In the genomic region with DNA sequence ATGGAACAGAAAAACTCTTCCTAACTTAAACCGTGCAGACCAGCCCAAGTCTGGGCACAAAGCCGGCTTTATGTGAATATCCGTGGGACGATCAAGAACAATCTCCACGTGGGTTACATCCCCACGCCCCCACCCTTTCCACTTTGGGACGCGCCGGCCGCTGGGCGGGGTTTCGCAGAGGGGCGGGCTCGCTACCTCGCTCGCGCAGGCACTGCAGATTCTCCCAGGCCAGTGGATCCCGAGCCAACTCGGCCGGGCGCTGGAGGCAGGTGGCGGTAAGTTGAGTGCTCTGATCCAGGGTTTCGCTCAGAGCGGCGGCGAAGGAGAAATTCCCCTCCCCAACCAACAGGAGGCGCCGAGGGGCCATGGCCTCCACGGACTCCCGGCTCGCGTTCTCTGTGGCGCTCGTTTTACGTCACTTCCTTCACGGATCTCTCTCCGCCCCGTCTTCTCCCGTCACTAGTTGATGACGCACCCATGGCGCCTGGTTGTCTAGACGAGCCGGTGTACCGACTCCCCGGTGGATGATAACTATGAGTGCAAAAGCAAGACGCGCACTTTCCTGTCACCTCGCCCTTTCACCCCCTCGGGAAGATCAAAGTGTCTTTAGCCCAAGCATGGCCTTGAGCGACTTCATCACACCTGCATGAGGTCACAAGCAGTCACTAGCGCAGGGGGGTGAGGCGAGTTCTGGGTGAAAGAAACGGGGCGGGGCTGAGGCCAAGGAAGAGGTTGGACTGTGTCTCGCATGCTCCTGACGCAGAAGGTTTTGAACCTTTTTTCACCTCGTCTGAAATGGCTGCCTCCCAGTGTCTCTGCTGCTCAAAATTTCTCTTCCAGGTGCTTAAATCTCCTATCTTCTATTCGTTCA, we compare ENCODE assay signal across 8 cellular contexts. TPM values are rescaled to one million over a fixed set of nuclear protein-coding genes. Genes with fewer than 3 reads are reported as not detected.
DNase-seq lines count a peak whose midpoint lies in the region; ATAC-seq and TF ChIP-seq lines count a peak whose summit lies in the region.

Gene CFAP68, plus strand, starts transcription at position 776 of the 871 bp plus-strand sequence. Its CDS starts 20 bp downstream, at position 796.
A gene with protein sequence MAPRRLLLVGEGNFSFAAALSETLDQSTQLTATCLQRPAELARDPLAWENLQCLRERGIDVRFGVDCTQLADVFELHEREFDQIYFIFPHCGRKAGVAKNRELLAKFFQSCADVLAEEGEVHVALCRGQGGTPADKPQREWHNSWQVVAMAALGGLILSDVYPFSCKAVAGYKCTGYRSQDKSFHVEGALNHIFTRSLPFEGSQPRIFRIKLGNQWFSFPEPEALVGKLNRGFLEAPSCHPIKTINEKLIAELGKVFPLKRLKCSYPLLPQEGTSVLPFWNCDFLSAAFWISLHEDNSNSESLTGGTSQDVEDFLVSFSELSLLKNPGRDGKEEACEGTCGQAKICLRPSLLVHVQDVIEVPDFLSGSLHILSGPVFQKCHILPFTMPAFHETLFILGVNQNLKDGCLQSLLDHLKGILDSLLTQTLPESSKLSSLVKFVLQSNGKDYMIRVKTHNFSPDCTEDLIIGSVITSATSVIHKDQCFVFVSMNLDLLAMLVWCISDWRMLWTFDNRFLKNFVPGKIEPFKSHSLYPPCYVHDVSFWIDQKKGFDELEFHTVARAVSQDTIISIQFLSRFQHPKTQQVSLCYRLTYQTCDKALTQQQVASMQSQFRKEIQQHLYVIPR (minus strand): TSS at position 400 of the 871 bp plus-strand sequence. CDS start 33 bp downstream, at position 367.

- TF ChIP-seq RAD21 in IMR-90 (IDR thresholded peaks at IDR 0.05; ENCODE audit: low read length), result peak; percentile 97

- H3K4me1 ChIP-seq in IMR-90 (ENCODE audit: control insufficient read depth, insufficient read depth, low read length), result peaks cover 3% of the 10 kb centered on the region; the same call in 1 of the 2 replicates
- peaks cover 12% of the 10 kb centered on the region for H3K4me1 ChIP-seq in OCI-LY7 (ENCODE audit: insufficient read depth, low read length, poor library complexity, severe bottlenecking)
- no peaks in the 10 kb centered on the region for H3K4me1 ChIP-seq in mucosa of descending colon (ENCODE audit: low read depth)

- H3K27me3 ChIP-seq in IMR-90 (ENCODE audit: control insufficient read depth, insufficient read depth, low read length), result no peaks in the 10 kb centered on the region

- H2AFZ ChIP-seq in IMR-90 (replicated peaks; ENCODE audit: low read length, poor library complexity), result peak within 1 kb of the TSS; percentile 100
- peak within 1 kb of the TSS; percentile 97 for H2AFZ ChIP-seq in OCI-LY7 (ENCODE audit: low read length)

- H3K18ac ChIP-seq in IMR-90 (ENCODE audit: low read depth, low read length), result peak within 1 kb of the TSS; percentile 92

- dilution Hi-C loops in IMR-90 (cut with HindIII; ENCODE audit: low sequenced_read_pairs, unreplicated experiment), result no loop called here

- BruUV-seq in IMR-90 (replicated peaks; lab: Mats Ljungman, UMichigan) (no TSS peak), OCI-LY7 (replicated peaks; lab: Mats Ljungman, UMichigan) (no TSS peak)

- intact Hi-C loops in IMR-90 (cut with micrococcal nuclease), result loop anchor here (1.0 to 10.0 kb wide), 10 partner anchors 48 to 401 kb away; partner anchors contain the start of genes DIXDC1, DLAT, NKAPD1 and PIH1D2
- intact Hi-C loops in OCI-LY7 (cut with micrococcal nuclease; ENCODE audit: unreplicated experiment), result loop anchor here (1.0 to 5.0 kb wide), 3 partner anchors 47 to 208 kb away; partner anchors contain the start of genes SDHD and TIMM8B
- intact Hi-C loops in mucosa of descending colon (cut with DNase I, micrococcal nuclease), result no loop called here

- CTCF ChIA-PET in IMR-90 (lab: Yijun Ruan, JAX), result interaction anchor here (0.8 kb wide), 1 partner anchor 119 kb away, joined by 3 read pairs; no protein-coding TSS in a partner anchor
- CTCF ChIA-PET in OCI-LY7 (lab: Charles Lee; ENCODE audit: unreplicated experiment), result no interaction called here

- H2AK9ac ChIP-seq in IMR-90 (replicated peaks; ENCODE audit: low read depth, low read length, poor library complexity), result peak within 1 kb of the TSS; percentile 93

- H2AK5ac ChIP-seq in IMR-90 (ENCODE audit: low read depth, low read length), result peak within 1 kb of the TSS; percentile 88

- ATAC-seq in GM21528 (IDR thresholded peaks at IDR 0.05; ENCODE audit: low FRiP score, unreplicated experiment) (peak; percentile 93), IMR-90 (ENCODE audit: low read depth) (peak; percentile 95), mucosa of descending colon (peak; percentile 97)

- peak within 1 kb of the TSS; percentile 78 for H3K9ac ChIP-seq in IMR-90 (ENCODE audit: low read depth, low read length)

- peak within 1 kb of the TSS; percentile 97 for H4K5ac ChIP-seq in IMR-90 (ENCODE audit: low read depth, low read length)

- POLR2A ChIA-PET in IMR-90 (lab: Charles Lee; ENCODE audit: unreplicated experiment), result no interaction called here
- POLR2A ChIA-PET in OCI-LY7 (lab: Charles Lee), result interaction anchor here (0.7 to 4.2 kb wide), 4 partner anchors 7 to 47 kb away, joined by 3 to 27 read pairs (median 13); partner anchors contain the start of gene ALG9

- H3K4me2 ChIP-seq in IMR-90 (ENCODE audit: low read depth, low read length) (peak within 1 kb of the TSS; percentile 77), OCI-LY7 (ENCODE audit: low read length) (peak within 1 kb of the TSS; percentile 85)

- no peaks in the 10 kb centered on the region for H3K9me3 ChIP-seq in IMR-90 (ENCODE audit: control insufficient read depth, insufficient read depth, low read length)
- no peaks in the 10 kb centered on the region for H3K9me3 ChIP-seq in OCI-LY7 (ENCODE audit: low read length)
- no peaks in the 10 kb centered on the region for H3K9me3 ChIP-seq in mucosa of descending colon

- peaks cover 3% of the 10 kb centered on the region; the same call in 1 of the 2 replicates for H3K79me2 ChIP-seq in OCI-LY7 (ENCODE audit: insufficient read depth, low read depth, low read length)

- peak; percentile 34; the same call in 1 of the 2 replicates for TF ChIP-seq POLR2A in IMR-90 (IDR thresholded peaks at IDR 0.05; ENCODE audit: low read depth, low read length)

- peak within 1 kb of the TSS; percentile 88 for H3K27ac ChIP-seq in IMR-90 (ENCODE audit: insufficient read depth, low read length)
- peak within 1 kb of the TSS; percentile 72 for H3K27ac ChIP-seq in OCI-LY7 (ENCODE audit: low read depth, low read length, poor library complexity, severe bottlenecking)
- peak within 1 kb of the TSS; percentile 95 for H3K27ac ChIP-seq in epithelial cell of prostate

- H2BK15ac ChIP-seq in IMR-90 (ENCODE audit: low read depth, low read length), result peak within 1 kb of the TSS; percentile 97; the same call in 2 of the 3 replicates

- H3K9me1 ChIP-seq in IMR-90 (ENCODE audit: insufficient read depth, low read length), result peaks cover 3% of the 10 kb centered on the region; the same call in 1 of the 2 replicates

- H3K4me3 ChIP-seq in IMR-90 (ENCODE audit: insufficient read depth, low read depth, low read length) (peak within 1 kb of the TSS; percentile 71), OCI-LY7 (ENCODE audit: low read depth, low read length, poor library complexity, severe bottlenecking) (peak within 1 kb of the TSS; percentile 75), mucosa of descending colon (peak within 1 kb of the TSS; percentile 10)

- H2BK20ac ChIP-seq in IMR-90 (ENCODE audit: low read depth, low read length), result peak within 1 kb of the TSS; percentile 95

- peak within 1 kb of the TSS; percentile 95 for H2BK5ac ChIP-seq in IMR-90 (ENCODE audit: low read depth, low read length, poor library complexity, severe bottlenecking)

- H3K4ac ChIP-seq in IMR-90 (ENCODE audit: low read depth, low read length), result peak within 1 kb of the TSS; percentile 100

- H3K79me1 ChIP-seq in IMR-90 (ENCODE audit: low read depth in 1 of 2, low read length in 2 of 2), result peaks cover 0 to 11% of the 10 kb centered on the region in 2 experiments; a peak in 3 of 4 replicates

- in situ Hi-C loops in IMR-90 (cut with MboI; ENCODE audit: low sequenced_read_pairs), result loop anchor here (5.0 kb wide), 1 partner anchor 113 kb away; no protein-coding TSS in a partner anchor

- peak within 1 kb of the TSS; percentile 97 for H3K56ac ChIP-seq in IMR-90 (ENCODE audit: extremely low read depth, insufficient read depth, low read length)

- DNase-seq in DMS153 treated with DMSO at 0.1 percent for 48 hours (lab: John Stamatoyannopoulos, UW; ENCODE audit: unreplicated experiment) (peak; percentile 97), IMR-90 (peak; percentile 97), OCI-LY7 (ENCODE audit: low spot score) (peak; percentile 98), activated T-cell treated with anti-CD3 and anti-CD28 coated beads for 4 hours (peak; percentile 93), epithelial cell of prostate (ENCODE audit: low read depth, low spot score) (peak; percentile 87), mucosa of descending colon (peak; percentile 95 to 98 (median 97))
- DNase-seq in stimulated activated CD8-positive, alpha-beta memory T cell treated with anti-CD3 and anti-CD28 coated beads, Interleukin-4, amount 100 ng/mL, for 24 hours (ENCODE audit: low read depth), result peak; percentile 88

- TF ChIP-seq CTCF in IMR-90 (conservative IDR thresholded peaks at IDR 0.05; ENCODE audit: low read depth, low read length), result peak; percentile 99
- peak; percentile 86 for TF ChIP-seq CTCF in OCI-LY7 (conservative IDR thresholded peaks at IDR 0.05; ENCODE audit: low read length)
- peak; percentile 92 for TF ChIP-seq CTCF in mucosa of descending colon (IDR thresholded peaks at IDR 0.05)

- H3K9me2 ChIP-seq in OCI-LY7 (ENCODE audit: insufficient read depth, low read length), result no peaks in the 10 kb centered on the region

- WGBS in IMR-90 (ENCODE audit: extremely low coverage in 2 of 2, insufficient read length in 1 of 2), 2 experiments, result 0% methylated on average over 16 of the region's 58 CpGs; no CpG with 5 or more reads in 1 of the 2 experiments

- H3K23ac ChIP-seq in IMR-90 (ENCODE audit: low read depth, low read length), result peak within 1 kb of the TSS; percentile 99

- no peaks in the 10 kb centered on the region; the same call in 1 of the 2 replicates for H3K36me3 ChIP-seq in IMR-90 (ENCODE audit: control insufficient read depth, insufficient read depth, low read length)
- peaks cover 7% of the 10 kb centered on the region; the same call in 1 of the 2 replicates for H3K36me3 ChIP-seq in OCI-LY7 (ENCODE audit: insufficient read depth, low read length)
- H3K36me3 ChIP-seq in mucosa of descending colon (ENCODE audit: low read depth), result no peaks in the 10 kb centered on the region

- peak within 1 kb of the TSS; percentile 99 for H2BK120ac ChIP-seq in IMR-90 (ENCODE audit: low read depth, low read length)

- peak within 1 kb of the TSS; percentile 87 to 100 for H4K8ac ChIP-seq in IMR-90 (ENCODE audit: low read depth in 2 of 2, low read length in 2 of 2)

- no peaks in the 10 kb centered on the region for H4K20me1 ChIP-seq in IMR-90 (ENCODE audit: insufficient read depth, low read length)
- no peaks in the 10 kb centered on the region for H4K20me1 ChIP-seq in OCI-LY7 (ENCODE audit: insufficient read depth, low read length)

- peak within 1 kb of the TSS; percentile 100 for H4K91ac ChIP-seq in IMR-90 (ENCODE audit: insufficient read depth, low read depth, low read length)

- peak within 1 kb of the TSS; percentile 100 for H3K14ac ChIP-seq in IMR-90 (replicated peaks; ENCODE audit: low read depth, low read length)

RNA-seq across cellular contexts. Expression of gene CFAP68, which starts in this region (rescaled TPM):
- total RNA-seq in IMR-90 (2012; rRNA removed) (8.9 and 10.2 TPM in 2 replicates), OCI-LY7 (2022) (18.8 and 22.4 TPM in 2 replicates), mucosa of descending colon (10 to 100 TPM; 12.2 to 26.4 (median 19.1) TPM)
- 17.0 and 19.9 TPM in 2 replicates for polyA plus RNA-seq in IMR-90 (2012; rRNA removed)
- polyA plus RNA-seq in IMR-90 (2012; cell fraction: cytosol; rRNA removed), result 12.8 and 19.3 TPM in 2 replicates
- 1.6 and 6.8 TPM in 2 replicates for polyA plus RNA-seq in IMR-90 (2012; cell fraction: nucleus; rRNA removed; ENCODE audit: low replicate concordance)
- 14.8 and 17.3 TPM in 2 replicates for total RNA-seq in OCI-LY7 (2014; rRNA removed; shearing (Covaris generic))

RNA-seq across cellular contexts. Expression of the second gene that starts in this region (rescaled TPM):
- total RNA-seq in IMR-90 (2012; rRNA removed) (3.0 and 3.3 TPM in 2 replicates), OCI-LY7 (2022) (5.3 and 5.8 TPM in 2 replicates), mucosa of descending colon (1 to 10 TPM; 1.7 to 2.7 (median 2.3) TPM)
- polyA plus RNA-seq in IMR-90 (2012; rRNA removed), result 1.3 and 1.7 TPM in 2 replicates
- polyA plus RNA-seq in IMR-90 (2012; cell fraction: cytosol; rRNA removed), result 0.51 and 0.83 TPM in 2 replicates
- polyA plus RNA-seq in IMR-90 (2012; cell fraction: nucleus; rRNA removed; ENCODE audit: low replicate concordance), result 0.48 and 1.6 TPM in 2 replicates
- 4.2 and 6.2 TPM in 2 replicates for total RNA-seq in OCI-LY7 (2014; rRNA removed; shearing (Covaris generic))

Comparison
In these comparisons a context has a peak if more than half of its experiments do, and no peak if none do; other contexts are left out.
1. Peak in every context shown above with its lines: DNase-seq, ATAC-seq, H3K4me3 ChIP-seq and H3K27ac ChIP-seq.
2. H3K4me3 ChIP-seq: peak in every context shown above with its lines; median percentile 75 in OCI-LY7; 71 in IMR-90; 10 in mucosa of descending colon.
3. intact Hi-C loops: an anchor here in IMR-90 (1.0 to 10.0 kb wide) and OCI-LY7 (1.0 to 5.0 kb wide); none called in mucosa of descending colon.